Comparison of ENCODE assay signal across 10 cellular contexts in genomic region chr12:21773263-21773741, GRCh38. TPM values are rescaled to one million over a fixed set of nuclear protein-coding genes. Genes with fewer than 3 reads are reported as not detected.
A peak's percentile ranks its signal among the peaks of the same experiment; 100 is the strongest.
DNase-seq lines count a peak whose midpoint lies in the region; ATAC-seq lines count a peak whose summit lies in the region.
"Had no signal": no experiment of that assay in that cellular context is flagged by ENCODE, and none has a peak within 500 bp of the region (broad histone marks: within the 10 kb centered on the region; RNA-seq: fewer than 3 reads in every experiment).

No MANE protein-coding gene starts in this region.

- H3K27ac Mint-ChIP-seq in activated naive CD4-positive, alpha-beta T cell treated with anti-CD3 and anti-CD28 coated beads, Interleukin-2, amount 50 U/mL, for 72 hours = no peak overlapping the region
- no peak overlapping the region for H3K27ac Mint-ChIP-seq in stimulated activated naive CD8-positive, alpha-beta T cell treated with anti-CD3 and anti-CD28 coated beads, Interleukin-15, amount 100 ng/mL, for 72 hours

- peaks cover 8% of the 10 kb centered on the region for H3K4me1 Mint-ChIP-seq in stimulated activated naive CD8-positive, alpha-beta T cell treated with anti-CD3 and anti-CD28 coated beads, Interleukin-15, amount 100 ng/mL, for 72 hours

- ATAC-seq in activated naive CD4-positive, alpha-beta T cell treated with anti-CD3 and anti-CD28 coated beads, Interleukin-2, amount 50 U/mL, for 72 hours = peak; percentile 40 to 49
- peak; percentile 50 for ATAC-seq in stimulated activated naive CD8-positive, alpha-beta T cell treated with anti-CD3 and anti-CD28 coated beads, Interleukin-15, amount 100 ng/mL, for 72 hours
- ATAC-seq in HG03039 (IDR thresholded peaks at IDR 0.05; ENCODE audit: unreplicated experiment) = no peak

- H3K4me1 ChIP-seq in iPS DF 6.9 (ENCODE audit: control insufficient read depth, insufficient read depth, low read length) = no peaks in the 10 kb centered on the region
- H3K4me1 ChIP-seq: SJSA1 had no signal

- H3K4me3 Mint-ChIP-seq in stimulated activated naive CD8-positive, alpha-beta T cell treated with anti-CD3 and anti-CD28 coated beads, Interleukin-15, amount 100 ng/mL, for 72 hours = peak overlapping the region; percentile 42 to 46

- H3K27ac ChIP-seq in iPS DF 6.9 (ENCODE audit: low read length) = no peak overlapping the region
- H3K27ac ChIP-seq: SJSA1 had no signal

- H3K4me3 ChIP-seq in iPS DF 6.9 (ENCODE audit: low read length) = no peak overlapping the region
- H3K4me3 ChIP-seq: SJSA1 had no signal

- no peaks in the 10 kb centered on the region for H3K36me3 Mint-ChIP-seq in activated naive CD4-positive, alpha-beta T cell treated with anti-CD3 and anti-CD28 coated beads, Interleukin-2, amount 50 U/mL, for 72 hours

- peaks cover 45% of the 10 kb centered on the region for H3K27me3 Mint-ChIP-seq in stimulated activated naive CD8-positive, alpha-beta T cell treated with anti-CD3 and anti-CD28 coated beads, Interleukin-15, amount 100 ng/mL, for 72 hours

- no peaks in the 10 kb centered on the region for H3K36me3 ChIP-seq in iPS DF 6.9 (ENCODE audit: control insufficient read depth, insufficient read depth, low read length)
- H3K36me3 ChIP-seq: SJSA1 had no signal

- DNase-seq in DMS 273 (lab: John Stamatoyannopoulos, UW; ENCODE audit: unreplicated experiment) (peak; percentile 12), DMS 273 treated with DMSO at 0.1 percent for 48 hours (lab: John Stamatoyannopoulos, UW) (no peak), iPS DF 6.9 (ENCODE audit: low read depth, low spot score) (peak; percentile 71), T-helper 9 cell (no peak), SIG-M5 treated with dmso at 0.1 percent for 504 hours (lab: John Stamatoyannopoulos, UW; ENCODE audit: unreplicated experiment) (no peak)
- peak in 1 of 2 donors; percentile 4 for DNase-seq in activated naive CD4-positive, alpha-beta T cell treated with anti-CD3 and anti-CD28 coated beads, Interleukin-2, amount 50 U/mL, for 72 hours (ENCODE audit: low spot score in 2 of 2)
- DNase-seq in stimulated activated naive CD8-positive, alpha-beta T cell treated with anti-CD3 and anti-CD28 coated beads, Interleukin-15, amount 100 ng/mL, for 72 hours = peak in 1 of 2 donors; percentile 4

- H3K9me3 Mint-ChIP-seq in activated naive CD4-positive, alpha-beta T cell treated with anti-CD3 and anti-CD28 coated beads, Interleukin-2, amount 50 U/mL, for 72 hours = no peaks in the 10 kb centered on the region
- no peaks in the 10 kb centered on the region for H3K9me3 Mint-ChIP-seq in stimulated activated naive CD8-positive, alpha-beta T cell treated with anti-CD3 and anti-CD28 coated beads, Interleukin-15, amount 100 ng/mL, for 72 hours

- H3K9me3 ChIP-seq in iPS DF 6.9 (ENCODE audit: control insufficient read depth, insufficient read depth, low read length) = no peaks in the 10 kb centered on the region
- H3K9me3 ChIP-seq: SJSA1 had no signal

- no CpG with 5 or more reads among the region's 23 CpGs for WGBS in iPS DF 6.9 (ENCODE audit: insufficient coverage, insufficient read length)

- H3K27me3 ChIP-seq in iPS DF 6.9 (ENCODE audit: control insufficient read depth, insufficient read depth, low read length) = peaks cover 3% of the 10 kb centered on the region; the same call in 1 of the 2 replicates
- H3K27me3 ChIP-seq: SJSA1 had no signal

RNA-seq across cellular contexts. Expression of gene KCNJ8, which starts 1.2 kb away (rescaled TPM):
- not detected for total RNA-seq in activated naive CD4-positive, alpha-beta T cell treated with anti-CD3 and anti-CD28 coated beads, Interleukin-2, amount 50 U/mL, for 72 hours
- total RNA-seq: mononuclear cell, SJSA1 had no signal

Comparison
In these comparisons a context has a peak if more than half of its experiments do, and no peak if none do; other contexts are left out.
1. DNase-seq: peak in DMS 273 (single experiment) and iPS DF 6.9 (single experiment); none in DMS 273 treated with DMSO at 0.1 percent for 48 hours (single experiment), T-helper 9 cell (single experiment) and SIG-M5 treated with dmso at 0.1 percent for 504 hours (single experiment).